9 cellular contexts compared by ENCODE assay signal in the genomic region with DNA sequence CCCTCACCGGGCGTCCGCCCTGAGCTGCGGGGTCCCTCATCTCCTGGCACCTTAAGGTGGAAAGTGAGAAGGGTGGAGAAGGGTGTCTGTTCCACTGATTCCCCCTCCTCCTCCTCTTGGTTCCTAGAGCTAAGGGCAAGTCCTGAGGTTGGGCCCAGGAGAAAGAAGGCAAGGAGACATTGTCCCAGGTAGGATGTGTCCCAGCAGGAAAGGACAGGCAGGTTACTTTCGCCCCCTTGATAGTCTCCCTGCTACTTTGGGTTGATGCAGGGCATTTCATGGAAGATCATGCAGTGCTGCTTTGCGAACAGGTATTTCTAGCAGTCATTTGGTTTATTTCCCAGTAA. TPM values are rescaled to one million over a fixed set of nuclear protein-coding genes. Genes with fewer than 3 reads are reported as not detected.
DNase-seq lines count a peak whose midpoint lies in the region; ATAC-seq and TF ChIP-seq lines count a peak whose summit lies in the region.
"Had no signal": no experiment of that assay in that cellular context is flagged by ENCODE, and none has a peak within 500 bp of the region (broad histone marks: within the 10 kb centered on the region; RNA-seq: fewer than 3 reads in every experiment).

No MANE protein-coding gene starts in this region.

- intact Hi-C loops in CD4-positive, alpha-beta T cell (cut with DNase I, micrococcal nuclease), result no loop called here
- intact Hi-C loops in activated CD4-positive, alpha-beta T cell treated with anti-CD3 and anti-CD28 coated beads for 36 hours (cut with DNase I, micrococcal nuclease), result no loop called here

- no peaks in the 10 kb centered on the region for H3K9me3 Mint-ChIP-seq in nephron
- no peaks in the 10 kb centered on the region for H3K9me3 Mint-ChIP-seq in CD4-positive, alpha-beta T cell
- H3K9me3 Mint-ChIP-seq in activated CD4-positive, alpha-beta T cell treated with anti-CD3 and anti-CD28 coated beads for 36 hours (ENCODE audit: low read depth), result no peaks in the 10 kb centered on the region

- POLR2A ChIA-PET in CD4-positive, alpha-beta T cell (lab: Charles Lee), result no interaction called here
- POLR2A ChIA-PET in activated CD4-positive, alpha-beta T cell treated with anti-CD3 and anti-CD28 coated beads for 36 hours (lab: Charles Lee), result no interaction called here

- H3K27ac ChIP-seq in epithelial cell of prostate, result peak overlapping the region; percentile 42
- no peak overlapping the region for H3K27ac ChIP-seq in CD4-positive, alpha-beta T cell (ENCODE audit: low read depth, low read length)

- H3K36me3 Mint-ChIP-seq in nephron (ENCODE audit: low read depth), result peaks cover under 1% of the 10 kb centered on the region
- no peaks in the 10 kb centered on the region for H3K36me3 Mint-ChIP-seq in CD4-positive, alpha-beta T cell (ENCODE audit: low read depth)
- no peaks in the 10 kb centered on the region for H3K36me3 Mint-ChIP-seq in activated CD4-positive, alpha-beta T cell treated with anti-CD3 and anti-CD28 coated beads for 36 hours (ENCODE audit: low read depth)

- H3K4me1 Mint-ChIP-seq in nephron, result peaks cover 7% of the 10 kb centered on the region
- peaks cover 5% of the 10 kb centered on the region for H3K4me1 Mint-ChIP-seq in CD4-positive, alpha-beta T cell (ENCODE audit: low read depth)
- H3K4me1 Mint-ChIP-seq in activated CD4-positive, alpha-beta T cell treated with anti-CD3 and anti-CD28 coated beads for 36 hours, result peaks cover 5% of the 10 kb centered on the region

- no peaks in the 10 kb centered on the region for H3K27me3 ChIP-seq in MG63
- H3K27me3 ChIP-seq in CD4-positive, alpha-beta T cell (ENCODE audit: control insufficient read depth, insufficient read depth, low read length), result peaks cover 42% of the 10 kb centered on the region

- no peaks in the 10 kb centered on the region for H3K9me3 ChIP-seq in MG63
- no peaks in the 10 kb centered on the region for H3K9me3 ChIP-seq in CD4-positive, alpha-beta T cell (ENCODE audit: control insufficient read depth, low read length)

- peaks cover 11% of the 10 kb centered on the region for H3K27me3 Mint-ChIP-seq in nephron (ENCODE audit: low read depth)
- peaks cover 19% of the 10 kb centered on the region for H3K27me3 Mint-ChIP-seq in CD4-positive, alpha-beta T cell
- H3K27me3 Mint-ChIP-seq in activated CD4-positive, alpha-beta T cell treated with anti-CD3 and anti-CD28 coated beads for 36 hours, result peaks cover 22% of the 10 kb centered on the region

- no peaks in the 10 kb centered on the region for H3K36me3 ChIP-seq in MG63

- H3K27ac Mint-ChIP-seq in nephron, result peak overlapping the region in 2 of 3 experiments; percentile 57 to 67
- H3K27ac Mint-ChIP-seq in CD4-positive, alpha-beta T cell, result no peak overlapping the region
- no peak overlapping the region for H3K27ac Mint-ChIP-seq in activated CD4-positive, alpha-beta T cell treated with anti-CD3 and anti-CD28 coated beads for 36 hours

- CTCF ChIA-PET in CD4-positive, alpha-beta T cell (lab: Charles Lee), result no interaction called here
- CTCF ChIA-PET in activated CD4-positive, alpha-beta T cell treated with anti-CD3 and anti-CD28 coated beads for 36 hours (lab: Charles Lee), result interaction anchor here (0.6 to 1.5 kb wide), 5 partner anchors 12 to 39 kb away, joined by 3 to 6 read pairs (median 3); no protein-coding TSS in a partner anchor

- TF ChIP-seq CTCF in AG09309 (IDR thresholded peaks at IDR 0.05; ENCODE audit: control insufficient read depth, insufficient read depth, low read depth, low read length, missing control alignments) (no peak), nephron (IDR thresholded peaks at IDR 0.05; ENCODE audit: unreplicated experiment in 3 of 3) (no peak)
- TF ChIP-seq CTCF in CD4-positive, alpha-beta T cell (IDR thresholded peaks at IDR 0.05), result no peak

- no peak for ATAC-seq in GM19395 (IDR thresholded peaks at IDR 0.05; ENCODE audit: unreplicated experiment)
- ATAC-seq in CD4-positive, alpha-beta T cell (ENCODE audit: poor library complexity), result no peak
- ATAC-seq in activated CD4-positive, alpha-beta T cell treated with anti-CD3 and anti-CD28 coated beads for 36 hours, result no peak

- no peak for DNase-seq in AG09309 (ENCODE audit: low read depth)
- no peak for DNase-seq in MG63
- no peak for DNase-seq in epithelial cell of prostate (ENCODE audit: low read depth, low spot score)
- no peak for DNase-seq in CD4-positive, alpha-beta T cell
- no peak for DNase-seq in NCI-H774 (lab: John Stamatoyannopoulos, UW)
- no peak for DNase-seq in activated CD4-positive, alpha-beta T cell treated with anti-CD3 and anti-CD28 coated beads for 36 hours
- DNase-seq: activated T-cell treated with anti-CD3 and anti-CD28 coated beads for 4 hours had no signal

- peak overlapping the region in 2 of 3 experiments; percentile 80 to 85 for H3K4me3 Mint-ChIP-seq in nephron
- no peak overlapping the region for H3K4me3 Mint-ChIP-seq in CD4-positive, alpha-beta T cell
- H3K4me3 Mint-ChIP-seq in activated CD4-positive, alpha-beta T cell treated with anti-CD3 and anti-CD28 coated beads for 36 hours, result no peak overlapping the region

- peak overlapping the region; percentile 71 for H3K4me3 ChIP-seq in AG09309 (ENCODE audit: control insufficient read depth, low read depth, low read length)
- H3K4me3 ChIP-seq in MG63, result peak overlapping the region; percentile 64

RNA-seq across cellular contexts. Expression of a gene that starts 0.6 kb away (rescaled TPM):
- 1.2 and 2.0 TPM in 2 replicates for total RNA-seq in MG63 (2014; rRNA removed; shearing (Covaris generic); ENCODE audit: low replicate concordance)
- total RNA-seq in CD4-positive, alpha-beta T cell, result not detected
- total RNA-seq in activated CD4-positive, alpha-beta T cell treated with anti-CD3 and anti-CD28 coated beads for 36 hours, result not detected

RNA-seq across cellular contexts. Expression of a gene that starts 32.9 kb away (rescaled TPM):
- 0.44 and 1.8 TPM in 2 replicates for total RNA-seq in MG63 (2014; rRNA removed; shearing (Covaris generic); ENCODE audit: low replicate concordance)
- total RNA-seq in CD4-positive, alpha-beta T cell, result not detected
- total RNA-seq in activated CD4-positive, alpha-beta T cell treated with anti-CD3 and anti-CD28 coated beads for 36 hours, result under 1 TPM; 0.25 to 0.70 TPM

RNA-seq across cellular contexts. Expression of a gene that starts 57.9 kb away (rescaled TPM):
- 30.1 and 80.7 TPM in 2 replicates for total RNA-seq in MG63 (2014; rRNA removed; shearing (Covaris generic); ENCODE audit: low replicate concordance)
- total RNA-seq in CD4-positive, alpha-beta T cell, result not detected
- total RNA-seq in activated CD4-positive, alpha-beta T cell treated with anti-CD3 and anti-CD28 coated beads for 36 hours, result under 1 TPM; 0.32 to 0.69 TPM

Comparison
In these comparisons a context has a peak if more than half of its experiments do, and no peak if none do; other contexts are left out.
1. H3K27ac Mint-ChIP-seq: peak in nephron (2 of 3); none in CD4-positive, alpha-beta T cell (single experiment) and activated CD4-positive, alpha-beta T cell treated with anti-CD3 and anti-CD28 coated beads for 36 hours (single experiment).
2. H3K4me3 Mint-ChIP-seq: peak in nephron (2 of 3); none in CD4-positive, alpha-beta T cell (single experiment) and activated CD4-positive, alpha-beta T cell treated with anti-CD3 and anti-CD28 coated beads for 36 hours (single experiment).
3. RNA of a gene that starts 57.9 kb away (total RNA-seq): 30.1 to 80.7 TPM in MG63; 0.32 to 0.69 TPM in activated CD4-positive, alpha-beta T cell treated with anti-CD3 and anti-CD28 coated beads for 36 hours and not detected in CD4-positive, alpha-beta T cell; every median in the first group is over 10 times any median in the second.